12 cellular contexts compared by ENCODE assay signal in the genomic region with DNA sequence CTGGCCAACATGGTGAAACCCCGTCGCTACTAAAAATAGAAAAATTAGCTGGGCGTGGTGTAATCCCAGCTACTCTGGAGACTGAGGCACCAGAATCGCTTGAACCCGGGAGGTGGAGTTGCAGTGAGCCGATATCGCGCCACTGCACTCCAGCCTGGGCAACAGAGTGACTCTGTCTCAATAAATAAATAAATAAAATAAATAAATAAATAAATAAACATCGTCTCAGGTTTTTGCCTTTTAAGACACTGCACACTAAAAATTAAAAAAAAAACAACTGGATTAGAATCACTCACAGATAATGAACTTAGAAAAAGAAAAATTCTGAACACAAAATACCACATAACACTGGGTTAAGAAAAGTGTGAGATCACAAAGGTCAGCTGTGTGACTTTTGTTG. TPM values are rescaled to one million over a fixed set of nuclear protein-coding genes. Genes with fewer than 3 reads are reported as not detected.
DNase-seq lines count a peak whose midpoint lies in the region; ATAC-seq, FAIRE-seq and TF ChIP-seq lines count a peak whose summit lies in the region.
"Had no signal": no experiment of that assay in that cellular context is flagged by ENCODE, and none has a peak within 500 bp of the region (broad histone marks: within the 10 kb centered on the region; RNA-seq: fewer than 3 reads in every experiment).

No MANE protein-coding gene starts in this region.

- in situ Hi-C loops in K562 (cut with MboI), result no loop called here

- no peaks in the 10 kb centered on the region for H4K20me1 ChIP-seq in K562 (replicated peaks; ENCODE audit: control insufficient read depth, insufficient read depth, low read length)

- peak overlapping the region; percentile 15 for H3K27ac Mint-ChIP-seq in T-helper 1 cell treated with Interleukin-12 subunit alpha and Interleukin-12 subunit beta and Interleukin-4 antibody, amounts not matched to agents 30 μg/mL and 1 μg/mL, for 36 hours
- peak overlapping the region; percentile 10 for H3K27ac Mint-ChIP-seq in osteocyte (ENCODE audit: unreplicated experiment)

- peaks cover 6 to 14% of the 10 kb centered on the region in 2 experiments; a peak in 4 of 5 replicates for H3K4me1 ChIP-seq in K562 (replicated peaks in 1 of 2; ENCODE audit: control insufficient read depth in 2 of 2, insufficient read depth in 2 of 2, low read length in 2 of 2)

- intact Hi-C loops in K562 (cut with micrococcal nuclease), result no loop called here

- H3K4me3 ChIP-seq in MG63 (peak overlapping the region; percentile 95; the same call in 1 of the 2 replicates), K562 (peak overlapping the region; percentile 79)

- H3K36me3 Mint-ChIP-seq in T-helper 1 cell treated with Interleukin-12 subunit alpha and Interleukin-12 subunit beta and Interleukin-4 antibody, amounts not matched to agents 30 μg/mL and 1 μg/mL, for 36 hours (ENCODE audit: low read depth), result peaks cover 25% of the 10 kb centered on the region
- H3K36me3 Mint-ChIP-seq in osteocyte (ENCODE audit: unreplicated experiment), result peaks cover 6% of the 10 kb centered on the region

- H3K4me2 ChIP-seq in K562 (ENCODE audit: insufficient read depth, low read length), result peak overlapping the region; percentile 90

- H3K36me3 ChIP-seq in MG63, result peaks cover 34% of the 10 kb centered on the region
- peaks cover 31% of the 10 kb centered on the region; the same call in 2 of the 3 replicates for H3K36me3 ChIP-seq in K562 (ENCODE audit: control insufficient read depth, insufficient read depth, low read length)

- peak overlapping the region; percentile 67 for H3K27ac ChIP-seq in K562 (ENCODE audit: extremely low read depth, low read depth, low read length)

- H3K27me3 ChIP-seq in MG63 (no peaks in the 10 kb centered on the region), K562 (ENCODE audit: control insufficient read depth in 2 of 2, insufficient read depth in 2 of 2, low read length in 2 of 2) (no peaks in the 10 kb centered on the region)

- H3K9me1 ChIP-seq in K562 (ENCODE audit: control insufficient read depth, insufficient read depth, low read length), result no peaks in the 10 kb centered on the region

- no peaks in the 10 kb centered on the region for H3K9me3 Mint-ChIP-seq in T-helper 1 cell treated with Interleukin-12 subunit alpha and Interleukin-12 subunit beta and Interleukin-4 antibody, amounts not matched to agents 30 μg/mL and 1 μg/mL, for 36 hours
- no peaks in the 10 kb centered on the region for H3K9me3 Mint-ChIP-seq in osteocyte (ENCODE audit: unreplicated experiment)

- FAIRE-seq in K562 (lab: Jason Lieb, UNC), result no peak

- ATAC-seq in K562, result no peak

- CTCF ChIA-PET in K562 (lab: Yijun Ruan, JAX; ENCODE audit: low intra/inter-chr PET ratio), result no interaction called here

- H3K79me2 ChIP-seq in K562 (ENCODE audit: control insufficient read depth, insufficient read depth, low read length), result peaks cover 77% of the 10 kb centered on the region

- no peak for TF ChIP-seq RAD21 in K562 (CRISPR knock-in tag; conservative IDR thresholded peaks at IDR 0.05 in 1 of 2, IDR thresholded peaks at IDR 0.05 in 1 of 2)

- no peak for TF ChIP-seq CTCF in K562 (IDR thresholded peaks at IDR 0.05 in 2 of 3, conservative IDR thresholded peaks at IDR 0.05 in 1 of 3; ENCODE audit: insufficient read depth in 2 of 3, low read depth in 1 of 3, low read length in 3 of 3)
- no peak for TF ChIP-seq CTCF in osteocyte (IDR thresholded peaks at IDR 0.05)

- no peak for TF ChIP-seq POLR2A in K562 (conservative IDR thresholded peaks at IDR 0.05)

- BruUV-seq in K562 (replicated peaks; lab: Mats Ljungman, UMichigan), result no TSS peak

- peaks cover 41% of the 10 kb centered on the region for H3K4me1 Mint-ChIP-seq in T-helper 1 cell treated with Interleukin-12 subunit alpha and Interleukin-12 subunit beta and Interleukin-4 antibody, amounts not matched to agents 30 μg/mL and 1 μg/mL, for 36 hours (ENCODE audit: low read depth)
- peaks cover 33% of the 10 kb centered on the region for H3K4me1 Mint-ChIP-seq in osteocyte (ENCODE audit: unreplicated experiment)

- H2AFZ ChIP-seq in K562 (ENCODE audit: low read depth, low read length), result no peak overlapping the region

- H3K27me3 Mint-ChIP-seq in T-helper 1 cell treated with Interleukin-12 subunit alpha and Interleukin-12 subunit beta and Interleukin-4 antibody, amounts not matched to agents 30 μg/mL and 1 μg/mL, for 36 hours (ENCODE audit: low read depth), result no peaks in the 10 kb centered on the region
- H3K27me3 Mint-ChIP-seq in osteocyte (ENCODE audit: unreplicated experiment), result no peaks in the 10 kb centered on the region

- peak overlapping the region; percentile 94 for H3K4me3 Mint-ChIP-seq in T-helper 1 cell treated with Interleukin-12 subunit alpha and Interleukin-12 subunit beta and Interleukin-4 antibody, amounts not matched to agents 30 μg/mL and 1 μg/mL, for 36 hours
- peak overlapping the region; percentile 90 for H3K4me3 Mint-ChIP-seq in osteocyte (ENCODE audit: unreplicated experiment)

- H3K9me3 ChIP-seq in MG63, result no peaks in the 10 kb centered on the region
- H3K9me3 ChIP-seq in K562 (replicated peaks; ENCODE audit: control insufficient read depth, insufficient read depth, low read depth, low read length), result no peaks in the 10 kb centered on the region

- POLR2A ChIA-PET in K562 (lab: Yijun Ruan, JAX), result interaction anchor here (1.3 to 4.6 kb wide), 3 partner anchors 11 to 36 kb away, joined by 3 to 70 read pairs (median 6); a partner anchor contains a TSS

- H3K9ac ChIP-seq in K562 (ENCODE audit: insufficient read depth in 1 of 2, low read depth in 2 of 2, low read length in 2 of 2), result peak overlapping the region; percentile 72 to 78; a peak in 3 of 4 replicates

- TF ChIP-seq EP300 in K562 (IDR thresholded peaks at IDR 0.05; ENCODE audit: low read length), result no peak

- DNase-seq in T-helper 1 cell (no peak), MG63 (no peak), K562 (ENCODE audit: extremely low read depth in 1 of 4, low spot score in 3 of 4) (no peak), osteocyte (ENCODE audit: extremely low spot score, unreplicated experiment) (no peak), iPS-NIHi7 (ENCODE audit: extremely low spot score) (no peak), Ammon's horn (ENCODE audit: low spot score) (no peak)
- no peak for DNase-seq in stimulated activated CD4-positive, alpha-beta T cell treated with anti-CD3 and anti-CD28 coated beads, Interleukin-4, amount 100 ng/mL, for 1 hour
- DNase-seq: 8988T, DMS53, NCI-H1417, NCI-H526 treated with DMSO at 0.1 percent for 48 hours had no signal

- 3% methylated on average over 9 of the region's 9 CpGs for WGBS in K562 (ENCODE audit: insufficient coverage, low coverage, missing lambda C conversion rate)

RNA-seq across cellular contexts. Expression of a gene that starts 2.4 kb away (rescaled TPM):
- total RNA-seq in MG63 (2014; rRNA removed; shearing (Covaris generic); ENCODE audit: low replicate concordance), result 22.0 and 41.2 TPM in 2 replicates
- 32.5 and 111 TPM in 2 replicates for total RNA-seq in K562 (2011; cell fraction: chromatin; rRNA removed; ENCODE audit: low replicate concordance)
- 22.2 and 32.0 TPM in 2 replicates for total RNA-seq in K562 (2011; cell fraction: nucleolus; rRNA removed)
- total RNA-seq in K562 (2011; cell fraction: nucleoplasm; rRNA removed), result 39.2 and 53.8 TPM in 2 replicates
- total RNA-seq in K562 (2014; rRNA removed) (23.7 and 23.8 TPM in 2 replicates), K562 (2014; rRNA removed; fragmentation: Illumina TruSeq; extraction: Trizol) (26.2 and 28.2 TPM in 2 replicates), K562 (2015; rRNA removed; fragmentation: Illumina TruSeq; extraction: Trizol) (25.1 and 26.3 TPM in 2 replicates), K562 (2021) (21.4 and 21.5 TPM in 2 replicates), osteocyte (15.3 and 18.2 TPM in 2 replicates)
- polyA plus RNA-seq in K562 (2011; rRNA removed) (25.3 and 31.9 TPM in 2 replicates), K562 (2014; fragmentation: Illumina TruSeq; extraction: Trizol) (18.8 and 20.9 TPM in 2 replicates), K562 (2014; fragmentation: Nextera tagmentation; extraction: Ambion mirVana) (1 to 10 TPM; 6.2 to 7.2 TPM), K562 (2014; rRNA removed) (15.7 and 16.2 TPM in 2 replicates)
- 6.1 and 8.5 TPM in 2 replicates for polyA plus RNA-seq in K562 (2011; cell fraction: cytosol; rRNA removed)
- polyA plus RNA-seq in K562 (2011; cell fraction: nucleus; rRNA removed), result 17.0 and 18.8 TPM in 2 replicates
- polyA plus RNA-seq in K562 (2012), result 12.9 and 13.6 TPM in 2 replicates
- polyA minus RNA-seq in K562 (2011; rRNA and poly(A)+ RNA removed), result 56.1 and 62.4 TPM in 2 replicates
- 23.7 and 26.0 TPM in 2 replicates for polyA minus RNA-seq in K562 (2011; cell fraction: cytosol; rRNA and poly(A)+ RNA removed)
- polyA minus RNA-seq in K562 (2011; cell fraction: nucleus; rRNA and poly(A)+ RNA removed), result 26.4 and 30.4 TPM in 2 replicates

RNA-seq across cellular contexts. Expression of a gene that starts 12.0 kb away (rescaled TPM):
- 2,355 and 3,485 TPM in 2 replicates for total RNA-seq in MG63 (2014; rRNA removed; shearing (Covaris generic); ENCODE audit: low replicate concordance)
- 302 and 379 TPM in 2 replicates for total RNA-seq in K562 (2011; cell fraction: chromatin; rRNA removed; ENCODE audit: low replicate concordance)
- 502 and 519 TPM in 2 replicates for total RNA-seq in K562 (2011; cell fraction: nucleolus; rRNA removed)
- 556 and 741 TPM in 2 replicates for total RNA-seq in K562 (2011; cell fraction: nucleoplasm; rRNA removed)
- total RNA-seq in K562 (2014; rRNA removed), result 2,157 and 4,237 TPM in 2 replicates
- total RNA-seq in K562 (2014; rRNA removed; fragmentation: Illumina TruSeq; extraction: Trizol), result 1,726 and 1,992 TPM in 2 replicates
- 1,831 and 1,892 TPM in 2 replicates for total RNA-seq in K562 (2015; rRNA removed; fragmentation: Illumina TruSeq; extraction: Trizol)
- 1,401 and 1,590 TPM in 2 replicates for total RNA-seq in K562 (2021)
- polyA plus RNA-seq in K562 (2011; rRNA removed), result 1,776 and 1,804 TPM in 2 replicates
- polyA plus RNA-seq in K562 (2011; cell fraction: cytosol; rRNA removed), result 424 and 746 TPM in 2 replicates
- polyA plus RNA-seq in K562 (2011; cell fraction: nucleus; rRNA removed), result 459 and 780 TPM in 2 replicates
- 1,572 and 2,137 TPM in 2 replicates for polyA plus RNA-seq in K562 (2012)
- 2,147 and 2,288 TPM in 2 replicates for polyA plus RNA-seq in K562 (2014; fragmentation: Illumina TruSeq; extraction: Trizol)
- polyA plus RNA-seq in K562 (2014; fragmentation: Nextera tagmentation; extraction: Ambion mirVana), result 1,000 to 10,000 TPM; 1,189 to 1,198 TPM
- 4,750 and 5,417 TPM in 2 replicates for polyA plus RNA-seq in K562 (2014; rRNA removed)
- 621 and 719 TPM in 2 replicates for polyA minus RNA-seq in K562 (2011; rRNA and poly(A)+ RNA removed)
- 317 and 358 TPM in 2 replicates for polyA minus RNA-seq in K562 (2011; cell fraction: cytosol; rRNA and poly(A)+ RNA removed)
- polyA minus RNA-seq in K562 (2011; cell fraction: nucleus; rRNA and poly(A)+ RNA removed), result 175 and 332 TPM in 2 replicates
- total RNA-seq in osteocyte, result 989 and 1,036 TPM in 2 replicates

RNA-seq across cellular contexts. Expression of a gene that starts 49.9 kb away (rescaled TPM):
- total RNA-seq in MG63 (2014; rRNA removed; shearing (Covaris generic); ENCODE audit: low replicate concordance), result 9.7 and 11.0 TPM in 2 replicates
- 6.5 and 17.2 TPM in 2 replicates for total RNA-seq in K562 (2011; cell fraction: chromatin; rRNA removed; ENCODE audit: low replicate concordance)
- total RNA-seq in K562 (2011; cell fraction: nucleolus; rRNA removed), result 4.3 and 4.5 TPM in 2 replicates
- total RNA-seq in K562 (2011; cell fraction: nucleoplasm; rRNA removed), result 6.2 and 10.3 TPM in 2 replicates
- total RNA-seq in K562 (2014; rRNA removed), result 3.6 and 4.3 TPM in 2 replicates
- total RNA-seq in K562 (2014; rRNA removed; fragmentation: Illumina TruSeq; extraction: Trizol), result 10.1 and 12.1 TPM in 2 replicates
- total RNA-seq in K562 (2015; rRNA removed; fragmentation: Illumina TruSeq; extraction: Trizol), result 8.2 and 8.5 TPM in 2 replicates
- 7.1 and 7.7 TPM in 2 replicates for total RNA-seq in K562 (2021)
- polyA plus RNA-seq in K562 (2011; rRNA removed), result 2.2 and 2.5 TPM in 2 replicates
- 0.67 and 1.8 TPM in 2 replicates for polyA plus RNA-seq in K562 (2011; cell fraction: cytosol; rRNA removed)
- 2.7 and 2.9 TPM in 2 replicates for polyA plus RNA-seq in K562 (2011; cell fraction: nucleus; rRNA removed)
- polyA plus RNA-seq in K562 (2012), result 2.4 and 3.0 TPM in 2 replicates
- 4.4 TPM in 2 replicates for polyA plus RNA-seq in K562 (2014; fragmentation: Illumina TruSeq; extraction: Trizol)
- 1 to 10 TPM; 2.0 to 3.2 TPM for polyA plus RNA-seq in K562 (2014; fragmentation: Nextera tagmentation; extraction: Ambion mirVana)
- polyA plus RNA-seq in K562 (2014; rRNA removed), result 2.6 and 3.5 TPM in 2 replicates
- 8.8 and 10.8 TPM in 2 replicates for polyA minus RNA-seq in K562 (2011; rRNA and poly(A)+ RNA removed)
- 3.8 and 4.9 TPM in 2 replicates for polyA minus RNA-seq in K562 (2011; cell fraction: cytosol; rRNA and poly(A)+ RNA removed)
- 4.2 and 5.1 TPM in 2 replicates for polyA minus RNA-seq in K562 (2011; cell fraction: nucleus; rRNA and poly(A)+ RNA removed)
- total RNA-seq in osteocyte, result 10.8 and 12.7 TPM in 2 replicates
